In the genomic region with DNA sequence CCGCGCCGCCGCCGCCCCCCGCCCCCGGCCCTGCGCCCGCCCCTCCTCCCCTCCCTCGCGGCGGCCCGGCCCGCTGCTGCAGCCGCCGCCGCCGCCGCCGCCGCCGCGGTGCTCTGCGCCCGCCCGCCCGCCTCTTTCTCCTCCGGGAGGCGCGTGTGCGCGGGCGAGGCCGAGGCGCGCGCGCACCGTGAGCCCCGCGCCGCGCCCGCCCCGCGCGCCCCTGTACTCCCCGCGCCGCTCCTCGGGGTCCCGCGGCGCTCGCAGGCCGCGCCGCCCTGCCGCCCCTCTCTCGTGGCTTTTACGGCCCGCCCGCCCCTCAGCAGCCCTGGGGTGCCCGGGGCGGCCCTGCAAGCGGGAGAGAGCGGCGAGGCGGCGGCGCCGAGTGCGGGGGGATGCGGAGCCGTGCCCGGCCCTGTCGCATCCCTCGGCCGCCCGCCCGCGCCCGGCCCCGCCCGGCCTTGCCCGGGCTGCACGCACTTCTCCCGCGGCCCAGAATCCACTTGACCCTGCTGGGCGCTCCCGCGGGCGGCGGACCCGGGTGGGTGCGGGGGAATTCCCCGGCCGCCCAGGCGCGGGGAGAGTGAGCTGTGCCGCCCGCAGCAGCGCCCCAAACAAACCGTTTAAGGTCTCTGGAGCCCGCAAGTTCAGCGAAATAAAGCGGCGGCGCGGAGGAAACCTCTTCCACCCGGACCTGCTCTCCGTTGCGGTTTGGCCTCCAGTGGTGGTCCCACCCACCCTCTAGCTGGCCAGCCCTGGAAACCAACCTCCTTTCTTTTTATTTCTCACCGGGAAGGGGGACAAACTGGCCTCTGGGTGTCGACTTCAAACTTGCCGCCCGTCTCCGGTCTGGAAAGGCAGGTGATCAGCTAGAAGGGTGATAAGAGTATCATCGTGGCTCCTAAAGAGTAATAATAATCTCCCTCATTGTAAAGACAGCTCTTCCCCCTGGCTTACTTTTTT, we compare ENCODE assay signal across 7 cellular contexts. TPM values are rescaled to one million over a fixed set of nuclear protein-coding genes. Genes with fewer than 3 reads are reported as not detected.
A peak's percentile ranks its signal among the peaks of the same experiment; 100 is the strongest.
DNase-seq lines count a peak whose midpoint lies in the region; ATAC-seq and TF ChIP-seq lines count a peak whose summit lies in the region.

No MANE protein-coding gene starts in this region.

- ATAC-seq in left lobe of liver (peak; percentile 83), HG02763 (IDR thresholded peaks at IDR 0.05; ENCODE audit: unreplicated experiment) (no peak)
- ATAC-seq in stimulated activated naive CD8-positive, alpha-beta T cell treated with anti-CD3 and anti-CD28 coated beads, Interleukin-15, Interleukin-2, amounts not matched to agents 100 U/mL and 50 U/mL, for 24 hours = peak; percentile 60

- CTCF ChIA-PET in mammary epithelial cell (lab: Charles Lee; ENCODE audit: low non-redundant PET) = no interaction called here

- BruUV-seq in mammary epithelial cell (replicated peaks; lab: Mats Ljungman, UMichigan) = no TSS peak

- H3K4me3 ChIP-seq in GM12864 (ENCODE audit: low read depth, low read length) (peak overlapping the region; percentile 23; the same call in 1 of the 2 replicates), mammary epithelial cell (replicated peaks in 1 of 3; ENCODE audit: insufficient read depth in 1 of 3, low read depth in 2 of 3, low read length in 3 of 3) (no peak overlapping the region)

- no peak for DNase-seq in GM12864 (ENCODE audit: low read depth)
- DNase-seq in NCI-H345 treated with DMSO at 0.1 percent for 48 hours (lab: John Stamatoyannopoulos, UW; ENCODE audit: unreplicated experiment) = peak; percentile 5
- no peak for DNase-seq in mammary epithelial cell
- DNase-seq in left lobe of liver (ENCODE audit: low spot score) = no peak
- DNase-seq in stimulated activated naive CD8-positive, alpha-beta T cell treated with anti-CD3 and anti-CD28 coated beads, Interleukin-15, Interleukin-2, amounts not matched to agents 100 U/mL and 50 U/mL, for 24 hours = peak; percentile 30
- no peak for DNase-seq in NCI-H2107 (lab: John Stamatoyannopoulos, UW)

- H3K9ac ChIP-seq in mammary epithelial cell (ENCODE audit: insufficient read depth, low read length) = no peak overlapping the region

- WGBS in mammary epithelial cell (ENCODE audit: low coverage, missing lambda C conversion rate) = 15% methylated on average over 6 of the region's 119 CpGs

- no peaks in the 10 kb centered on the region for H3K79me2 ChIP-seq in mammary epithelial cell (ENCODE audit: insufficient read depth, low read length)

- no peak overlapping the region for H2AFZ ChIP-seq in mammary epithelial cell (ENCODE audit: low read depth, low read length)

- TF ChIP-seq CTCF in GM12864 (IDR thresholded peaks at IDR 0.05; ENCODE audit: low read depth, low read length, missing control alignments) (no peak), mammary epithelial cell (conservative IDR thresholded peaks at IDR 0.05 in 1 of 2, IDR thresholded peaks at IDR 0.05 in 1 of 2; ENCODE audit: extremely low read depth in 1 of 2, insufficient read depth in 1 of 2, low read depth in 1 of 2, low read length in 2 of 2) (no peak)

- intact Hi-C loops in mammary epithelial cell (cut with micrococcal nuclease) = no loop called here

- H3K27me3 ChIP-seq in mammary epithelial cell (ENCODE audit: insufficient read depth, low read length) = peaks cover 26% of the 10 kb centered on the region

- no peaks in the 10 kb centered on the region for H3K36me3 ChIP-seq in mammary epithelial cell (ENCODE audit: insufficient read depth, low read length)

- no peaks in the 10 kb centered on the region for H4K20me1 ChIP-seq in mammary epithelial cell (ENCODE audit: insufficient read depth, low read length)

- H3K27ac ChIP-seq in mammary epithelial cell (ENCODE audit: insufficient read depth, low read depth, low read length) = no peak overlapping the region

- H3K4me2 ChIP-seq in mammary epithelial cell (ENCODE audit: insufficient read depth, low read depth, low read length) = peak overlapping the region; percentile 23

- dilution Hi-C loops in mammary epithelial cell (cut with HindIII; ENCODE audit: low sequenced_read_pairs) = no loop called here

- no peaks in the 10 kb centered on the region for H3K4me1 ChIP-seq in mammary epithelial cell (ENCODE audit: insufficient read depth, low read length)

- H3K9me3 ChIP-seq in mammary epithelial cell (replicated peaks; ENCODE audit: insufficient read depth, low read length) = no peaks in the 10 kb centered on the region

- in situ Hi-C loops in mammary epithelial cell (cut with MboI; ENCODE audit: low sequenced_read_pairs in 2 of 2) = no loop called here

RNA-seq across cellular contexts. Expression of a gene that starts 37.4 kb away (rescaled TPM):
- total RNA-seq in mammary epithelial cell (not detected), left lobe of liver (2.3 TPM)
- polyA plus RNA-seq in mammary epithelial cell = 0.01 TPM
- polyA minus RNA-seq in mammary epithelial cell = not detected

Comparison
In these comparisons a context has a peak if more than half of its experiments do, and no peak if none do; other contexts are left out.
1. DNase-seq: peak in NCI-H345 treated with DMSO at 0.1 percent for 48 hours (single experiment) and stimulated activated naive CD8-positive, alpha-beta T cell treated with anti-CD3 and anti-CD28 coated beads, Interleukin-15, Interleukin-2, amounts not matched to agents 100 U/mL and 50 U/mL, for 24 hours (single experiment); none in GM12864 (single experiment), mammary epithelial cell (single experiment), left lobe of liver (single experiment) and NCI-H2107 (single experiment).